16 cellular contexts compared by ENCODE assay signal in genomic region chr6:20915150-20915549, GRCh38.
A peak's percentile ranks its signal among the peaks of the same experiment; 100 is the strongest.
DNase-seq lines count a peak whose midpoint lies in the region; ATAC-seq, FAIRE-seq and TF ChIP-seq lines count a peak whose summit lies in the region.
"Had no signal": no experiment of that assay in that cellular context is flagged by ENCODE, and none has a peak within 500 bp of the region (broad histone marks: within the 10 kb centered on the region; RNA-seq: fewer than 3 reads in every experiment).

No MANE protein-coding gene starts in this region.

- no peaks in the 10 kb centered on the region for H3K27me3 ChIP-seq in GM12878 (replicated peaks in 1 of 2; ENCODE audit: control insufficient read depth in 2 of 2, insufficient read depth in 2 of 2, low read length in 1 of 2)
- H3K27me3 ChIP-seq: BLaER1 had no signal

- no peaks in the 10 kb centered on the region for H3K27me3 Mint-ChIP-seq in activated CD4-positive, alpha-beta T cell treated with anti-CD3 and anti-CD28 coated beads, Interleukin-2, amount 10 ng/mL, durations not matched to agents 24 days and 14 days
- H3K27me3 Mint-ChIP-seq: CD4-positive, CD25-positive, alpha-beta regulatory T cell had no signal

- H3K9me3 ChIP-seq in GM12878 (replicated peaks; ENCODE audit: control insufficient read depth, insufficient read depth, low read length), result peaks cover 1% of the 10 kb centered on the region; the same call in 2 of the 3 replicates
- peaks cover 13% of the 10 kb centered on the region for H3K9me3 ChIP-seq in OCI-LY7 (ENCODE audit: low read length)
- H3K9me3 ChIP-seq: HAP-1 had no signal

- TF ChIP-seq EP300 in GM12878 (IDR thresholded peaks at IDR 0.05; ENCODE audit: borderline replicate concordance in 1 of 2, control insufficient read depth in 1 of 2, low read depth in 2 of 2, low read length in 2 of 2), result no peak

- no peak overlapping the region for H3K9ac ChIP-seq in GM12878 (ENCODE audit: control insufficient read depth, insufficient read depth, low read length)
- H3K9ac ChIP-seq: BLaER1 had no signal

- TF ChIP-seq POLR2A in GM12878 (IDR thresholded peaks at IDR 0.05; ENCODE audit: low read depth, low read length), result no peak

- no peak overlapping the region for H3K4me2 ChIP-seq in GM12878 (ENCODE audit: control insufficient read depth, insufficient read depth)
- H3K4me2 ChIP-seq in OCI-LY7 (ENCODE audit: low read length), result no peak overlapping the region
- H3K4me2 ChIP-seq: BLaER1 had no signal

- no peak overlapping the region for H3K27ac Mint-ChIP-seq in activated CD4-positive, alpha-beta T cell treated with anti-CD3 and anti-CD28 coated beads, Interleukin-2, amount 10 ng/mL, durations not matched to agents 24 days and 14 days

- in situ Hi-C loops in GM12878 (cut with MboI), result no loop called here

- H4K20me1 ChIP-seq in GM12878 (ENCODE audit: control insufficient read depth, insufficient read depth) (no peaks in the 10 kb centered on the region), OCI-LY7 (ENCODE audit: insufficient read depth, low read length) (no peaks in the 10 kb centered on the region)
- H4K20me1 ChIP-seq: BLaER1 had no signal

- ATAC-seq in GM12878 (no peak), HG03565 (IDR thresholded peaks at IDR 0.05; ENCODE audit: unreplicated experiment) (no peak)

- H3K4me1 Mint-ChIP-seq in activated CD4-positive, alpha-beta T cell treated with anti-CD3 and anti-CD28 coated beads, Interleukin-2, amount 10 ng/mL, durations not matched to agents 24 days and 14 days, result peaks cover 16% of the 10 kb centered on the region

- H2AFZ ChIP-seq in GM12878 (ENCODE audit: control insufficient read depth, low read depth, low read length) (no peak overlapping the region), OCI-LY7 (ENCODE audit: low read length) (no peak overlapping the region)

- H3K27ac ChIP-seq in GM12878 (ENCODE audit: control insufficient read depth, insufficient read depth) (no peak overlapping the region), OCI-LY7 (ENCODE audit: low read depth, low read length, poor library complexity, severe bottlenecking) (no peak overlapping the region)
- H3K27ac ChIP-seq: BLaER1 had no signal

- intact Hi-C loops in activated CD4-positive, alpha-beta T cell treated with anti-CD3 and anti-CD28 coated beads, Interleukin-2, amount 10 ng/mL, durations not matched to agents 24 days and 14 days (cut with micrococcal nuclease), result loop anchor here (10.0 kb wide), 1 partner anchor 240 kb away; no protein-coding TSS in a partner anchor
- intact Hi-C loops in GM12878 (cut with micrococcal nuclease; ENCODE audit: unreplicated experiment), result no loop called here
- intact Hi-C loops in OCI-LY7 (cut with micrococcal nuclease; ENCODE audit: unreplicated experiment), result no loop called here

- FAIRE-seq in GM12878 (lab: Jason Lieb, UNC), result no peak
- FAIRE-seq: GM18507 had no signal

- CTCF ChIA-PET in GM12878 (lab: Yijun Ruan, JAX), result no interaction called here
- CTCF ChIA-PET in OCI-LY7 (lab: Charles Lee; ENCODE audit: unreplicated experiment), result no interaction called here

- H3K9me2 ChIP-seq in OCI-LY7 (ENCODE audit: insufficient read depth, low read length), result no peaks in the 10 kb centered on the region

- POLR2A ChIA-PET in GM12878 (lab: Charles Lee), result interaction anchor here (0.6 kb wide), 1 partner anchor 24 kb away, joined by 7 read pairs; no protein-coding TSS in a partner anchor
- POLR2A ChIA-PET in OCI-LY7 (lab: Charles Lee), result interaction anchor here (0.7 kb wide), 2 partner anchors 15 to 25 kb away, joined by 3 read pairs; no protein-coding TSS in a partner anchor

- H3K4me3 Mint-ChIP-seq in activated CD4-positive, alpha-beta T cell treated with anti-CD3 and anti-CD28 coated beads, Interleukin-2, amount 10 ng/mL, durations not matched to agents 24 days and 14 days, result no peak overlapping the region
- H3K4me3 Mint-ChIP-seq: CD4-positive, CD25-positive, alpha-beta regulatory T cell had no signal

- RAD21 ChIA-PET in GM12878 (lab: Charles Lee; ENCODE audit: unreplicated experiment), result no interaction called here

- BruUV-seq in GM12878 (replicated peaks; lab: Mats Ljungman, UMichigan) (no TSS peak), OCI-LY7 (replicated peaks; lab: Mats Ljungman, UMichigan) (no TSS peak)

- H3K36me3 Mint-ChIP-seq in activated CD4-positive, alpha-beta T cell treated with anti-CD3 and anti-CD28 coated beads, Interleukin-2, amount 10 ng/mL, durations not matched to agents 24 days and 14 days (ENCODE audit: low read depth), result peaks cover 12% of the 10 kb centered on the region

- H3K9me3 Mint-ChIP-seq in activated CD4-positive, alpha-beta T cell treated with anti-CD3 and anti-CD28 coated beads, Interleukin-2, amount 10 ng/mL, durations not matched to agents 24 days and 14 days, result peaks cover 4% of the 10 kb centered on the region

- 21% methylated on average over 1 of the region's 1 CpG for WGBS in GM12878 (ENCODE audit: insufficient coverage, insufficient replicate concordance, low lambda C conversion rate, missing lambda C conversion rate)

- TF ChIP-seq RAD21 in GM12878 (IDR thresholded peaks at IDR 0.05; ENCODE audit: insufficient read depth, low read depth, low read length), result no peak

- H3K36me3 ChIP-seq in GM12878 (ENCODE audit: control insufficient read depth in 2 of 2, insufficient read depth in 2 of 2, low read length in 1 of 2) (no peaks in the 10 kb centered on the region), OCI-LY7 (ENCODE audit: insufficient read depth, low read length) (no peaks in the 10 kb centered on the region)
- H3K36me3 ChIP-seq: HAP-1 had no signal

- DNase-seq in activated CD4-positive, alpha-beta T cell treated with anti-CD3 and anti-CD28 coated beads, Interleukin-2, amount 10 ng/mL, durations not matched to agents 24 days and 14 days, result peak; percentile 25
- DNase-seq in activated CD4-positive, alpha-beta T cell treated with anti-CD3 and anti-CD28 coated beads for 1 hour, result no peak
- DNase-seq in MV-4-11 (lab: John Stamatoyannopoulos, UW) (peak; percentile 75), GM12878 (ENCODE audit: low read depth, low spot score) (no peak), OCI-LY7 (ENCODE audit: low spot score) (no peak), NCI-H1694 treated with DMSO at 0.1 percent for 48 hours (lab: John Stamatoyannopoulos, UW) (no peak)
- DNase-seq: 8988T; AML-193; CD4-positive, CD25-positive, alpha-beta regulatory T cell; DMS53; GF-D8; GOT3 had no signal

- no peak for TF ChIP-seq CTCF in GM12878 (IDR thresholded peaks at IDR 0.05 in 2 of 3, conservative IDR thresholded peaks at IDR 0.05 in 1 of 3; ENCODE audit: control insufficient read depth in 2 of 3, extremely low read depth in 1 of 3, insufficient read depth in 1 of 3, low read depth in 3 of 3, low read length in 3 of 3)
- no peak for TF ChIP-seq CTCF in OCI-LY7 (conservative IDR thresholded peaks at IDR 0.05; ENCODE audit: low read length)

- SMC1A ChIA-PET in GM12878 (lab: Charles Lee; ENCODE audit: uncharacterized antibody, unreplicated experiment), result interaction anchor here (0.6 kb wide), 1 partner anchor 19 kb away, joined by 5 read pairs; no protein-coding TSS in a partner anchor

- H3K4me1 ChIP-seq in GM12878 (ENCODE audit: control insufficient read depth, insufficient read depth, low read length), result peaks cover 17% of the 10 kb centered on the region
- H3K4me1 ChIP-seq in OCI-LY7 (ENCODE audit: insufficient read depth, low read length, poor library complexity, severe bottlenecking), result no peaks in the 10 kb centered on the region
- H3K4me1 ChIP-seq: BLaER1 had no signal

- no peak overlapping the region for H3K4me3 ChIP-seq in GM12878
- no peak overlapping the region for H3K4me3 ChIP-seq in OCI-LY7 (ENCODE audit: low read depth, low read length, poor library complexity, severe bottlenecking)
- H3K4me3 ChIP-seq: BLaER1, HAP-1 had no signal

- H3K79me2 ChIP-seq in GM12878 (ENCODE audit: control insufficient read depth, insufficient read depth, low read length), result no peaks in the 10 kb centered on the region
- H3K79me2 ChIP-seq in OCI-LY7 (ENCODE audit: insufficient read depth, low read depth, low read length), result no peaks in the 10 kb centered on the region

TF ChIP-seq in GM12878, 131 proteins besides CTCF, POLR2A, EP300 and RAD21:
- TF ChIP-seq SUPT20H (IDR thresholded peaks at IDR 0.05; ENCODE audit: borderline replicate concordance, control insufficient read depth, low read depth, low read length), result no peak
- no peak for TF ChIP-seq NBN (IDR thresholded peaks at IDR 0.05)
- TF ChIP-seq SPI1 (IDR thresholded peaks at IDR 0.05; ENCODE audit: borderline replicate concordance, insufficient read depth, low read depth, low read length), result peak; percentile 61; the same call in 1 of the 2 replicates

Comparison
In these comparisons a context has a peak if more than half of its experiments do, and no peak if none do; other contexts are left out.
1. DNase-seq: peak in activated CD4-positive, alpha-beta T cell treated with anti-CD3 and anti-CD28 coated beads, Interleukin-2, amount 10 ng/mL, durations not matched to agents 24 days and 14 days (single experiment) and MV-4-11 (single experiment); none in activated CD4-positive, alpha-beta T cell treated with anti-CD3 and anti-CD28 coated beads for 1 hour (single experiment), GM12878 (single experiment), OCI-LY7 (single experiment) and NCI-H1694 treated with DMSO at 0.1 percent for 48 hours (single experiment).